In the genomic region with DNA sequence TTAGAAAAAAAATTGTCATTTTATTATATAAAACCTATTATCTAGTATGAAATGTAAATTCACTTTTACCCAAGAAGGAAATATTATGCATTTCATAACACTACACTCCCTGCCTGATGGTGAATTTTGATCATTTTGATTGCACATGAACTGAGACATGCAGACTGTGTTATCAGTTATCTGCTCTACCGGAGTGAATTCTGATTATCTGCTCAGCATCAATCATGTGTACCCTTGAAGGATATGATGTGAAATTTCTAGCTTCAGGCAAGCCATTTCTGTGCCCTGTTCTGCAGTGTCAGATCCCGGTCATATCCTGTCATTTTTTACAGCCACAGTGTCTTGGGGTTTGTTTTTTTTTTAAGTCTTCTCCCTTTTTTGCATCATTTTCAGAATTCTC, we compare ENCODE assay signal across 26 cellular contexts.
"Had no signal": no experiment of that assay in that cellular context is flagged by ENCODE, and none has a peak within 500 bp of the region (broad histone marks: within the 10 kb centered on the region; RNA-seq: fewer than 3 reads in every experiment).

No MANE protein-coding gene starts in this region.

- DNase-seq: hypothalamus; immature natural killer cell; kidney; left colon; left lung; lower lobe of right lung; mammary epithelial cell; mesenchymal stem cell; naive thymus-derived CD8-positive, alpha-beta T cell; occipital lobe; psoas muscle; right lobe of liver; stimulated activated CD4-positive, alpha-beta T cell treated with anti-CD3 and anti-CD28 coated beads, Interleukin-12 subunit alpha, Interleukin-12 subunit beta, amount 100 ng/mL, for 4 hours; stimulated activated CD4-positive, alpha-beta T cell treated with anti-CD3 and anti-CD28 coated beads, Interleukin-15, amount 100 ng/mL, for 24 hours; stimulated activated CD4-positive, alpha-beta T cell treated with anti-CD3 and anti-CD28 coated beads, Interleukin-2, amount 100 ng/mL, for 24 hours; stimulated activated CD4-positive, alpha-beta T cell treated with anti-CD3 and anti-CD28 coated beads, Interleukin-4, amount 100 ng/mL, for 1 hour; stimulated activated naive B cell treated with anti-CD40 and anti-IgM and Interleukin-4, amounts not matched to agents 10 μg/mL and 1 μg/mL and 100 μg/mL, for 72 hours; stimulated activated naive CD8-positive, alpha-beta T cell treated with anti-CD3 and anti-CD28 coated beads, Interleukin-15, Interleukin-2, amounts not matched to agents 100 U/mL and 50 U/mL, for 24 hours; stomach; testis; tibial artery had no signal

- H3K27me3 ChIP-seq: left lung, neural progenitor cell, neutrophil, right atrium auricular region, right lobe of liver, stomach, testis, tibial artery, vagina had no signal

- H3K4me1 ChIP-seq: neural progenitor cell, right lobe of liver had no signal

- H3K79me2 ChIP-seq: parathyroid adenoma had no signal

- H3K4me2 ChIP-seq: neural progenitor cell had no signal

- H3K9ac ChIP-seq: neural progenitor cell, parathyroid adenoma had no signal

- H3K9me3 ChIP-seq: left lung, lower lobe of right lung, neutrophil, psoas muscle, right atrium auricular region, right lobe of liver, stomach, testis, tibial artery, vagina had no signal

- H3K36me3 ChIP-seq: left lung, lower lobe of right lung, neural progenitor cell, neutrophil, right atrium auricular region, right lobe of liver had no signal

- ATAC-seq: left colon; left lung; lower lobe of right lung; naive thymus-derived CD8-positive, alpha-beta T cell; psoas muscle; stimulated activated naive B cell treated with anti-CD40 and anti-IgM and Interleukin-4, amounts not matched to agents 10 μg/mL and 1 μg/mL and 100 μg/mL, for 72 hours; stimulated activated naive CD8-positive, alpha-beta T cell treated with anti-CD3 and anti-CD28 coated beads, Interleukin-15, Interleukin-2, amounts not matched to agents 100 U/mL and 50 U/mL, for 24 hours had no signal

- H2AFZ ChIP-seq: neural progenitor cell, parathyroid adenoma had no signal

- H3K27ac ChIP-seq: left lung, lower lobe of right lung, neural progenitor cell, neutrophil, parathyroid adenoma, psoas muscle, right atrium auricular region, right lobe of liver, testis, tibial artery, vagina had no signal

- H3K4me3 ChIP-seq: left lung, lower lobe of right lung, neural progenitor cell, psoas muscle, right atrium auricular region, right lobe of liver, testis, tibial artery, vagina had no signal
